1 cellular context compared by ENCODE assay signal in the genomic region with DNA sequence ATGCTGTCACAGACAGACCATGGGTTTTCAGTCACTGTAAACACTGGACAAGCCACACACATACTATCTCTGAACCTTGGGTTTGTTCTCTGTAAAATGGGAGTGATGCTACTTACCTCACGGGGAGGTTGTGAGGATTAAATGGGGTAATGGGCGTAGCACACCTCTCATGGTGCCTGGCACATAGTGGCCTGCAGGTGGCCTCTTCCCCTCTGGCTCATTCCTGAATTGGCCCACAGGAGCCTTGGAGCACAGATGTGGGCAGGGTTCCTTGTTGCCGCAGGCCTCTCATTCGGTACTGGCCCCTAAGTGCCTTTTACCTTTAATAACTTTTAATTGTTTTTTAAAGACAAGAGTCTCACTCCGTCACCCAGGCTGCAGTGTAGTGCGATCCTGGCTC.
TF ChIP-seq lines count a peak whose summit lies in the region.

No MANE protein-coding gene starts in this region.

TF ChIP-seq in HCT116, 20 proteins besides CTCF, POLR2A, EP300 and RAD21 (continued from another document):
- TF ChIP-seq, protein P1, sequence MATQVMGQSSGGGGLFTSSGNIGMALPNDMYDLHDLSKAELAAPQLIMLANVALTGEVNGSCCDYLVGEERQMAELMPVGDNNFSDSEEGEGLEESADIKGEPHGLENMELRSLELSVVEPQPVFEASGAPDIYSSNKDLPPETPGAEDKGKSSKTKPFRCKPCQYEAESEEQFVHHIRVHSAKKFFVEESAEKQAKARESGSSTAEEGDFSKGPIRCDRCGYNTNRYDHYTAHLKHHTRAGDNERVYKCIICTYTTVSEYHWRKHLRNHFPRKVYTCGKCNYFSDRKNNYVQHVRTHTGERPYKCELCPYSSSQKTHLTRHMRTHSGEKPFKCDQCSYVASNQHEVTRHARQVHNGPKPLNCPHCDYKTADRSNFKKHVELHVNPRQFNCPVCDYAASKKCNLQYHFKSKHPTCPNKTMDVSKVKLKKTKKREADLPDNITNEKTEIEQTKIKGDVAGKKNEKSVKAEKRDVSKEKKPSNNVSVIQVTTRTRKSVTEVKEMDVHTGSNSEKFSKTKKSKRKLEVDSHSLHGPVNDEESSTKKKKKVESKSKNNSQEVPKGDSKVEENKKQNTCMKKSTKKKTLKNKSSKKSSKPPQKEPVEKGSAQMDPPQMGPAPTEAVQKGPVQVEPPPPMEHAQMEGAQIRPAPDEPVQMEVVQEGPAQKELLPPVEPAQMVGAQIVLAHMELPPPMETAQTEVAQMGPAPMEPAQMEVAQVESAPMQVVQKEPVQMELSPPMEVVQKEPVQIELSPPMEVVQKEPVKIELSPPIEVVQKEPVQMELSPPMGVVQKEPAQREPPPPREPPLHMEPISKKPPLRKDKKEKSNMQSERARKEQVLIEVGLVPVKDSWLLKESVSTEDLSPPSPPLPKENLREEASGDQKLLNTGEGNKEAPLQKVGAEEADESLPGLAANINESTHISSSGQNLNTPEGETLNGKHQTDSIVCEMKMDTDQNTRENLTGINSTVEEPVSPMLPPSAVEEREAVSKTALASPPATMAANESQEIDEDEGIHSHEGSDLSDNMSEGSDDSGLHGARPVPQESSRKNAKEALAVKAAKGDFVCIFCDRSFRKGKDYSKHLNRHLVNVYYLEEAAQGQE (IDR thresholded peaks at IDR 0.05; ENCODE audit: low read depth), result no peak
- TF ChIP-seq TCF7L2 (IDR thresholded peaks at IDR 0.05; ENCODE audit: borderline replicate concordance, extremely low read depth, insufficient read depth, insufficient read length), result no peak
- no peak for TF ChIP-seq EZH2 (IDR thresholded peaks at IDR 0.05)
- TF ChIP-seq, protein P2, sequence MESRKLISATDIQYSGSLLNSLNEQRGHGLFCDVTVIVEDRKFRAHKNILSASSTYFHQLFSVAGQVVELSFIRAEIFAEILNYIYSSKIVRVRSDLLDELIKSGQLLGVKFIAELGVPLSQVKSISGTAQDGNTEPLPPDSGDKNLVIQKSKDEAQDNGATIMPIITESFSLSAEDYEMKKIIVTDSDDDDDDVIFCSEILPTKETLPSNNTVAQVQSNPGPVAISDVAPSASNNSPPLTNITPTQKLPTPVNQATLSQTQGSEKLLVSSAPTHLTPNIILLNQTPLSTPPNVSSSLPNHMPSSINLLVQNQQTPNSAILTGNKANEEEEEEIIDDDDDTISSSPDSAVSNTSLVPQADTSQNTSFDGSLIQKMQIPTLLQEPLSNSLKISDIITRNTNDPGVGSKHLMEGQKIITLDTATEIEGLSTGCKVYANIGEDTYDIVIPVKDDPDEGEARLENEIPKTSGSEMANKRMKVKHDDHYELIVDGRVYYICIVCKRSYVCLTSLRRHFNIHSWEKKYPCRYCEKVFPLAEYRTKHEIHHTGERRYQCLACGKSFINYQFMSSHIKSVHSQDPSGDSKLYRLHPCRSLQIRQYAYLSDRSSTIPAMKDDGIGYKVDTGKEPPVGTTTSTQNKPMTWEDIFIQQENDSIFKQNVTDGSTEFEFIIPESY (IDR thresholded peaks at IDR 0.05; ENCODE audit: extremely low read depth, insufficient replicate concordance, low read length), result no peak
- TF ChIP-seq JUND (IDR thresholded peaks at IDR 0.05), result no peak
- no peak for TF ChIP-seq CBX3 (IDR thresholded peaks at IDR 0.05; ENCODE audit: low read depth)
- TF ChIP-seq ZFX (IDR thresholded peaks at IDR 0.05), result no peak
